ENCODE assay signal across 1 cellular context in genomic region chr11:57502870-57503269, GRCh38.
TF ChIP-seq lines count a peak whose summit lies in the region.

No MANE protein-coding gene starts in this region.

TF ChIP-seq in liver, 16 proteins besides CTCF, POLR2A, EP300 and RAD21 (continued from another document):
- no peak for TF ChIP-seq REST (IDR thresholded peaks at IDR 0.05)
- peak; percentile 82 to 84 for TF ChIP-seq RXRA (IDR thresholded peaks at IDR 0.05)
- no peak for TF ChIP-seq TAF1 (conservative IDR thresholded peaks at IDR 0.05)
- TF ChIP-seq MAX (IDR thresholded peaks at IDR 0.05), result peak; percentile 42
- no peak for TF ChIP-seq EGR1 (IDR thresholded peaks at IDR 0.05; ENCODE audit: low read depth in 2 of 2)
